Comparison of ENCODE assay signal across 8 cellular contexts in the genomic region with DNA sequence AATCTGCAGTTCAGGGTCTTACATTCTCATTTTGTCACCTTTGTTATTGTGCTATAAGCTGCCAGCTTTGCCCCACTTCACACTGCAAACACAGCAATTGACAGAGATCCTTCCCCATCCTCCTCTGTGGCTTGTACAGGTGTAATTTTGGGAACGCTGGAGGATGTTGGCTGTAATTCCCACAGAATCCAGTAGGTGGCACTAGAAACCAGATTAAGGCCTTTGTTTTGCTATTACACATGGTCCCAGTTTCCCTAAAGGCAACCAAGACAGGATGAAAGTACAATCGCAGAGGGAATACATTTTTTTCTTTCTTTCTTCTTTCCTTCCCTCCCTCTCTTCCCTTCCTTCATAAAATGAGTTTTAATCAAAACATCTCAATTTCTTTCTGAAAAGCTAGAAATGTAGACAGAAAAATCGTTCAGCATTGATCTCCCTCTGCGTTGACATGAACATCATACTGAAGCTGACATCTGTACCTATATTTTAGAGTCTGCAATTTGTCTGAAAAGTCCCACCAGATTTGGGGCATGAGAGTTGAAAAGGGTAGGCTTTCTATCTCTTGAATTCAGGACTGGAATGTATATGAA. TPM values are rescaled to one million over a fixed set of nuclear protein-coding genes. Genes with fewer than 3 reads are reported as not detected.
DNase-seq lines count a peak whose midpoint lies in the region; ATAC-seq, FAIRE-seq and TF ChIP-seq lines count a peak whose summit lies in the region.

No MANE protein-coding gene starts in this region.

- no peaks in the 10 kb centered on the region for H3K36me3 Mint-ChIP-seq in WTC11

- no peak overlapping the region for H3K4me2 ChIP-seq in neural cell (ENCODE audit: low read length)

- TF ChIP-seq EP300 in neural cell (conservative IDR thresholded peaks at IDR 0.05; ENCODE audit: poor library complexity, severe bottlenecking) = no peak

- no peaks in the 10 kb centered on the region for H3K4me1 ChIP-seq in HAP-1

- FAIRE-seq in A204.1 (lab: Jason Lieb, UNC) = peak; percentile 78

- H3K9me3 ChIP-seq in HAP-1 (no peaks in the 10 kb centered on the region), neural cell (ENCODE audit: low read length) (no peaks in the 10 kb centered on the region)

- no peak overlapping the region for H3K4me3 Mint-ChIP-seq in WTC11

- in situ Hi-C loops in HAP-1 (cut with MboI; ENCODE audit: low sequenced_read_pairs) = loop anchor here (25.0 kb wide), 1 partner anchor 514 kb away; no protein-coding TSS in a partner anchor

- no peak overlapping the region for H3K27ac ChIP-seq in neural cell (ENCODE audit: low read length)

- DNase-seq in EL (peak; percentile 46), HAP-1 (ENCODE audit: low spot score in 2 of 2) (peak; percentile 65 to 77), NCI-H1105 treated with DMSO at 0.1 percent for 48 hours (lab: John Stamatoyannopoulos, UW) (peak; percentile 68), WTC11 (ENCODE audit: low spot score) (peak; percentile 53)

- TF ChIP-seq CTCF in WTC11 (IDR thresholded peaks at IDR 0.05) (peak; percentile 87), neural cell (IDR thresholded peaks at IDR 0.05; ENCODE audit: poor library complexity, severe bottlenecking) (peak; percentile 96)

- TF ChIP-seq RAD21 in neural cell (conservative IDR thresholded peaks at IDR 0.05) = peak; percentile 98

- CTCF ChIA-PET in WTC11 (lab: Charles Lee) = interaction anchor here (0.7 to 1.5 kb wide), 4 partner anchors 9 to 65 kb away, joined by 3 to 7 read pairs (median 4); no protein-coding TSS in a partner anchor

- H3K9ac ChIP-seq in neural cell (ENCODE audit: low read length) = no peak overlapping the region

- peaks cover 5% of the 10 kb centered on the region for H3K4me1 Mint-ChIP-seq in WTC11

- no peaks in the 10 kb centered on the region for H3F3A ChIP-seq in neural cell (ENCODE audit: insufficient read depth, low read length, poor library complexity, severe bottlenecking)

- peak; percentile 78 for ATAC-seq in WTC11
- ATAC-seq in esophagus mucosa = peak; percentile 69
- ATAC-seq in GM18519 (IDR thresholded peaks at IDR 0.05; ENCODE audit: low FRiP score, unreplicated experiment) = no peak

- H3K36me3 ChIP-seq in HAP-1 (replicated peaks) = no peaks in the 10 kb centered on the region
- no peaks in the 10 kb centered on the region for H3K36me3 ChIP-seq in neural cell (ENCODE audit: insufficient read depth, low read length)

- H3K4me3 ChIP-seq in HAP-1 (no peak overlapping the region), neural cell (ENCODE audit: low read length) (no peak overlapping the region)

- no peaks in the 10 kb centered on the region for H3K9me3 Mint-ChIP-seq in WTC11

- POLR2A ChIA-PET in WTC11 (lab: Charles Lee) = no interaction called here

- no peak overlapping the region for H2AFZ ChIP-seq in neural cell (ENCODE audit: low read depth, low read length)

- H3K27ac Mint-ChIP-seq in WTC11 = no peak overlapping the region

- H3K79me2 ChIP-seq in neural cell (replicated peaks; ENCODE audit: insufficient read depth, low read length) = no peaks in the 10 kb centered on the region

- H4K20me1 ChIP-seq in neural cell (ENCODE audit: insufficient read depth) = no peaks in the 10 kb centered on the region

- H3K27me3 Mint-ChIP-seq in WTC11 (ENCODE audit: low read depth) = no peaks in the 10 kb centered on the region; the same call in 1 of the 2 replicates

- H3K9me2 ChIP-seq in neural cell (ENCODE audit: insufficient read depth, low read length) = no peaks in the 10 kb centered on the region

- no peaks in the 10 kb centered on the region for H3K27me3 ChIP-seq in HAP-1 (ENCODE audit: low read depth)
- no peaks in the 10 kb centered on the region for H3K27me3 ChIP-seq in neural cell (ENCODE audit: insufficient read depth, low read depth, low read length)

TF ChIP-seq in WTC11, 78 proteins besides CTCF, POLR2A, EP300 and RAD21 (continues in another document):
- TF ChIP-seq GRHL2 (CRISPR knock-in tag; IDR thresholded peaks at IDR 0.05; ENCODE audit: insufficient replicate concordance, severe bottlenecking) (no peak), ZNF138 (CRISPR knock-in tag; conservative IDR thresholded peaks at IDR 0.05) (no peak), NR1H2 (CRISPR knock-in tag; IDR thresholded peaks at IDR 0.05) (no peak), FOXJ3 (CRISPR knock-in tag; IDR thresholded peaks at IDR 0.05; ENCODE audit: borderline replicate concordance) (no peak), CBFB (CRISPR knock-in tag; IDR thresholded peaks at IDR 0.05; ENCODE audit: low read depth) (no peak), SOX15 (CRISPR knock-in tag; IDR thresholded peaks at IDR 0.05) (no peak), OVOL2 (CRISPR knock-in tag; IDR thresholded peaks at IDR 0.05; ENCODE audit: borderline replicate concordance) (no peak)
- TF ChIP-seq, protein P1, sequence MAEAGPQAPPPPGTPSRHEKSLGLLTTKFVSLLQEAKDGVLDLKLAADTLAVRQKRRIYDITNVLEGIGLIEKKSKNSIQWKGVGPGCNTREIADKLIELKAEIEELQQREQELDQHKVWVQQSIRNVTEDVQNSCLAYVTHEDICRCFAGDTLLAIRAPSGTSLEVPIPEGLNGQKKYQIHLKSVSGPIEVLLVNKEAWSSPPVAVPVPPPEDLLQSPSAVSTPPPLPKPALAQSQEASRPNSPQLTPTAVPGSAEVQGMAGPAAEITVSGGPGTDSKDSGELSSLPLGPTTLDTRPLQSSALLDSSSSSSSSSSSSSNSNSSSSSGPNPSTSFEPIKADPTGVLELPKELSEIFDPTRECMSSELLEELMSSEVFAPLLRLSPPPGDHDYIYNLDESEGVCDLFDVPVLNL (CRISPR knock-in tag; IDR thresholded peaks at IDR 0.05; ENCODE audit: borderline replicate concordance, low read depth) = no peak
- TF ChIP-seq, protein P2, sequence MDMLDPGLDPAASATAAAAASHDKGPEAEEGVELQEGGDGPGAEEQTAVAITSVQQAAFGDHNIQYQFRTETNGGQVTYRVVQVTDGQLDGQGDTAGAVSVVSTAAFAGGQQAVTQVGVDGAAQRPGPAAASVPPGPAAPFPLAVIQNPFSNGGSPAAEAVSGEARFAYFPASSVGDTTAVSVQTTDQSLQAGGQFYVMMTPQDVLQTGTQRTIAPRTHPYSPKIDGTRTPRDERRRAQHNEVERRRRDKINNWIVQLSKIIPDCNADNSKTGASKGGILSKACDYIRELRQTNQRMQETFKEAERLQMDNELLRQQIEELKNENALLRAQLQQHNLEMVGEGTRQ (CRISPR knock-in tag; IDR thresholded peaks at IDR 0.05) = no peak

TF ChIP-seq in neural cell, 6 proteins besides CTCF, POLR2A, EP300 and RAD21:
- no peak for TF ChIP-seq EZH2 (IDR thresholded peaks at IDR 0.05; ENCODE audit: borderline replicate concordance, insufficient read depth, low read length, poor library complexity, severe bottlenecking)
- TF ChIP-seq MXI1 (conservative IDR thresholded peaks at IDR 0.05; ENCODE audit: poor library complexity, severe bottlenecking) = peak; percentile 23
- peak; percentile 96 for TF ChIP-seq SMC3 (conservative IDR thresholded peaks at IDR 0.05; ENCODE audit: poor library complexity)
- TF ChIP-seq, protein P3, sequence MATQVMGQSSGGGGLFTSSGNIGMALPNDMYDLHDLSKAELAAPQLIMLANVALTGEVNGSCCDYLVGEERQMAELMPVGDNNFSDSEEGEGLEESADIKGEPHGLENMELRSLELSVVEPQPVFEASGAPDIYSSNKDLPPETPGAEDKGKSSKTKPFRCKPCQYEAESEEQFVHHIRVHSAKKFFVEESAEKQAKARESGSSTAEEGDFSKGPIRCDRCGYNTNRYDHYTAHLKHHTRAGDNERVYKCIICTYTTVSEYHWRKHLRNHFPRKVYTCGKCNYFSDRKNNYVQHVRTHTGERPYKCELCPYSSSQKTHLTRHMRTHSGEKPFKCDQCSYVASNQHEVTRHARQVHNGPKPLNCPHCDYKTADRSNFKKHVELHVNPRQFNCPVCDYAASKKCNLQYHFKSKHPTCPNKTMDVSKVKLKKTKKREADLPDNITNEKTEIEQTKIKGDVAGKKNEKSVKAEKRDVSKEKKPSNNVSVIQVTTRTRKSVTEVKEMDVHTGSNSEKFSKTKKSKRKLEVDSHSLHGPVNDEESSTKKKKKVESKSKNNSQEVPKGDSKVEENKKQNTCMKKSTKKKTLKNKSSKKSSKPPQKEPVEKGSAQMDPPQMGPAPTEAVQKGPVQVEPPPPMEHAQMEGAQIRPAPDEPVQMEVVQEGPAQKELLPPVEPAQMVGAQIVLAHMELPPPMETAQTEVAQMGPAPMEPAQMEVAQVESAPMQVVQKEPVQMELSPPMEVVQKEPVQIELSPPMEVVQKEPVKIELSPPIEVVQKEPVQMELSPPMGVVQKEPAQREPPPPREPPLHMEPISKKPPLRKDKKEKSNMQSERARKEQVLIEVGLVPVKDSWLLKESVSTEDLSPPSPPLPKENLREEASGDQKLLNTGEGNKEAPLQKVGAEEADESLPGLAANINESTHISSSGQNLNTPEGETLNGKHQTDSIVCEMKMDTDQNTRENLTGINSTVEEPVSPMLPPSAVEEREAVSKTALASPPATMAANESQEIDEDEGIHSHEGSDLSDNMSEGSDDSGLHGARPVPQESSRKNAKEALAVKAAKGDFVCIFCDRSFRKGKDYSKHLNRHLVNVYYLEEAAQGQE (IDR thresholded peaks at IDR 0.05; ENCODE audit: borderline replicate concordance) = no peak
- no peak for TF ChIP-seq TAF1 (IDR thresholded peaks at IDR 0.05; ENCODE audit: low read depth)
- TF ChIP-seq POLR2AphosphoS5 (IDR thresholded peaks at IDR 0.05) = no peak
TF ChIP-seq in neural cell: peak in this region for 2.

RNA-seq across cellular contexts. Expression of a gene that starts 21.3 kb away (rescaled TPM):
- 1.8 to 2.6 TPM (median 2.4 TPM) in 3 replicates for total RNA-seq in WTC11 (2021)
- total RNA-seq in esophagus mucosa = not detected
- 48.0 and 70.4 TPM in 2 replicates for polyA plus RNA-seq in neural cell
- polyA minus RNA-seq in neural cell = 128 and 131 TPM in 2 replicates

RNA-seq across cellular contexts. Expression of a gene that starts 48.7 kb away (rescaled TPM):
- total RNA-seq in WTC11 (2021) (0.05 TPM in 2 of 3 replicates, not detected in the other), esophagus mucosa (not detected)
- polyA plus RNA-seq in neural cell = not detected in 2 replicates
- not detected in 2 replicates for polyA minus RNA-seq in neural cell
